ENCODE assay signal across 8 cellular contexts in the genomic region with DNA sequence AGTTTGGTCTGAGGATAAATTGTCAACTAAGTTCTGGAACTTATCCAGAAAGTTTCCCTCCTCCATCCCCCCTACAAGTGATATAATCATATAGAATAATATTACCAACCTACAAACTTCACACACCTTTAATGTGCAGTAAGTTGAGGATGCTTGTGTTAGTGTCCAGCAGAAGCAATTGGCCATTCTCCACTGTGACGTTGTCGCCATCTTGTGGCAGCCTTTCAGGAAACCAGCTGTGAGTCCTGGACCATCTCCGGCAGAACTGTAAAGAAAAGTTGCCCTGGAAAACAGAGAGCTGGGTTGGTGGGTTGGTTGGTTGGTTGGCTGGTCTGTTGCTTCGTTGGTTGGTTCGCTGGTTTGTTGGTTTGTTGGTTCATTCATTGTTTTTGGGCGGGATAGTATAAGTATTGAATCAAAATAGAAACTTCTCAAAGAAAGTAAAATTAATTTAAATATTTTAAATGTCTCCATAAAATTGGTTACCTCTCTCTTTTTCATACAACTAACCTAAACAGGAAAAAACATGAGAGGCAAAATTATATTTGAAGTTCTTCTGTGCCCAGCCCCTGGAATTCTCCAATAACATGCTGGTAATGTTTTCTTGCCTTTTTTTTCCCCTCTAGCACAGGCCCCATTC.
DNase-seq lines count a peak whose midpoint lies in the region; ATAC-seq and FAIRE-seq lines count a peak whose summit lies in the region.

No MANE protein-coding gene starts in this region.

- FAIRE-seq in RCC 7860 (lab: Jason Lieb, UNC) = peak; percentile 48

- H3K27ac ChIP-seq in caudate nucleus (ENCODE audit: low read depth, low read length) = no peak overlapping the region

- H3K9me3 Mint-ChIP-seq in activated CD4-positive, alpha-beta T cell treated with anti-CD3 and anti-CD28 coated beads, Interleukin-2, amount 10 ng/mL, durations not matched to agents 24 days and 14 days = no peaks in the 10 kb centered on the region

- H3K4me1 Mint-ChIP-seq in activated CD4-positive, alpha-beta T cell treated with anti-CD3 and anti-CD28 coated beads, Interleukin-2, amount 10 ng/mL, durations not matched to agents 24 days and 14 days = peaks cover 1% of the 10 kb centered on the region

- no peak overlapping the region for H3K4me3 Mint-ChIP-seq in activated CD4-positive, alpha-beta T cell treated with anti-CD3 and anti-CD28 coated beads, Interleukin-2, amount 10 ng/mL, durations not matched to agents 24 days and 14 days

- no peaks in the 10 kb centered on the region for H3K36me3 Mint-ChIP-seq in activated CD4-positive, alpha-beta T cell treated with anti-CD3 and anti-CD28 coated beads, Interleukin-2, amount 10 ng/mL, durations not matched to agents 24 days and 14 days (ENCODE audit: low read depth)

- DNase-seq in activated CD4-positive, alpha-beta T cell treated with anti-CD3 and anti-CD28 coated beads, Interleukin-2, amount 10 ng/mL, durations not matched to agents 24 days and 14 days = peak; percentile 81
- no peak for DNase-seq in activated CD4-positive, alpha-beta T cell treated with anti-CD3 and anti-CD28 coated beads for 1 hour
- peak; percentile 55 to 59 for DNase-seq in Kasumi-1 (lab: John Stamatoyannopoulos, UW)
- peak; percentile 29 for DNase-seq in RCC 7860 (ENCODE audit: low spot score)
- peak in 52 of 61 donors; percentile 0 to 59 (median 12) for DNase-seq in caudate nucleus (lab: John Stamatoyannopoulos, UW)
- DNase-seq in left lobe of liver (ENCODE audit: low spot score) = peak; percentile 73
- peak; percentile 3 to 5 for DNase-seq in stimulated activated CD8-positive, alpha-beta memory T cell treated with anti-CD3 and anti-CD28 coated beads, Interleukin-7, amount 100 ng/mL, for 48 hours (ENCODE audit: extremely low read depth in 1 of 2, low read depth in 1 of 2)

- no peak overlapping the region for H3K27ac Mint-ChIP-seq in activated CD4-positive, alpha-beta T cell treated with anti-CD3 and anti-CD28 coated beads, Interleukin-2, amount 10 ng/mL, durations not matched to agents 24 days and 14 days

- ATAC-seq in GM21786 (IDR thresholded peaks at IDR 0.05; ENCODE audit: unreplicated experiment) = peak; percentile 79
- peak; percentile 94 for ATAC-seq in left lobe of liver

- intact Hi-C loops in activated CD4-positive, alpha-beta T cell treated with anti-CD3 and anti-CD28 coated beads, Interleukin-2, amount 10 ng/mL, durations not matched to agents 24 days and 14 days (cut with micrococcal nuclease) = loop anchor here (2.0 to 10.0 kb wide), 2 partner anchors 105 to 1143 kb away; no protein-coding TSS in a partner anchor

- peaks cover 3% of the 10 kb centered on the region for H3K27me3 Mint-ChIP-seq in activated CD4-positive, alpha-beta T cell treated with anti-CD3 and anti-CD28 coated beads, Interleukin-2, amount 10 ng/mL, durations not matched to agents 24 days and 14 days
